Comparison of ENCODE assay signal across 9 cellular contexts in the genomic region with DNA sequence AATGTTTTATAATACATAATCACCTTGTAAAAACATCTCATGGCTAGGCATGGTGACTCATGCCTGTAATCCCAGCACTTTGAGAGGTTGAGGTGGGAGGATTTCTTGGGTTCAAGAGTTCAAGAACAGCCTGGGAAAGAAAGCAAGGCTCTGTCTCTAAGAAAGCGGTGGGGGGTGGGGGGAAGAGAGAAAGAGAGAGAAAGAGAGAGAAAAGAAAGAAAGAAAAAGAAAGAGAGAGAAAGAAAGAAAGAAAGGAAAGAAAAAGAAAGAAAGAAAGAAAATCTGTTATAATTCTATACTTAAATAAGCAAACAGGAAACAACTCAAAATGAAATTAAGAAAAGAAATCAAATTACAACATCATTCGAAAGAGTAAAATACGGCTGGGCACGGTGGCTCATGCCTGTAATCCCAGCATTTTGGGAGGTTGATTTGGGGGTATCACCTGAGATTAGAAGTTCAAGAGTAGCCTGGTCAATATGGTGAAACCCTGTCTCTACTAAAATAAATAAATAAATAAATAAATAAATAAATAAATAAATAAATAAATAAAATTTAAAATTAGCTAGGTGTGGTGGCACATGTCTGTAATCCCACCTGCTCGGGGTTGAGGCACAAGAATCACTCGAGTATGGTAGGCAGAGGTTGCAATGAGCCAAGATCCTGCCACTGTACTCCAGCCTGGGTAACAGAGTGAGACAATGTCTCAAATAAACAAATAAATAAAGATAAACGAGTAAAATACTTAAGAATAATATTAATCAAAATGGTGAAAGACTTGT.
"Had no signal": no experiment of that assay in that cellular context is flagged by ENCODE, and none has a peak within 500 bp of the region (broad histone marks: within the 10 kb centered on the region; RNA-seq: fewer than 3 reads in every experiment).

No MANE protein-coding gene starts in this region.

- H3K27ac ChIP-seq: GM23248, HL-60 had no signal

- H3K4me3 ChIP-seq: GM23248, HAP-1 had no signal

- H3K9me3 ChIP-seq: HAP-1 had no signal

- H3K36me3 Mint-ChIP-seq: IgD-negative memory B cell had no signal

- DNase-seq: GM23248, GOT3, H7, KG1 had no signal

- H3K9me3 Mint-ChIP-seq: IgD-negative memory B cell had no signal

- H3K4me3 Mint-ChIP-seq: IgD-negative memory B cell had no signal

- FAIRE-seq: HepG2 had no signal

- H3K27ac Mint-ChIP-seq: IgD-negative memory B cell had no signal

- ATAC-seq: HCT116, HepG2 had no signal
